22 cellular contexts compared by ENCODE assay signal in genomic region chr1:228983231-228983660, GRCh38.
DNase-seq lines count a peak whose midpoint lies in the region; ATAC-seq, FAIRE-seq and TF ChIP-seq lines count a peak whose summit lies in the region.
"Had no signal": no experiment of that assay in that cellular context is flagged by ENCODE, and none has a peak within 500 bp of the region (broad histone marks: within the 10 kb centered on the region; RNA-seq: fewer than 3 reads in every experiment).

No MANE protein-coding gene starts in this region.

- H3K4me3 Mint-ChIP-seq in endodermal cell: no peak overlapping the region
- H3K4me3 Mint-ChIP-seq: CD4-positive, alpha-beta memory T cell; GM23338; HFFc6 had no signal

- CTCF ChIA-PET in HepG2 (lab: Yijun Ruan, JAX; ENCODE audit: low intra/inter-chr PET ratio, low total read pairs): no interaction called here

- no peak overlapping the region for H3K4me3 ChIP-seq in liver (ENCODE audit: low read depth in 1 of 3, low read length in 3 of 3)
- no peak overlapping the region; a peak in 1 of 6 replicates for H3K4me3 ChIP-seq in HepG2 (replicated peaks in 1 of 3; ENCODE audit: insufficient read depth in 1 of 3, low read depth in 2 of 3, low read length in 3 of 3)
- H3K4me3 ChIP-seq in endodermal cell (ENCODE audit: low read length): no peak overlapping the region
- H3K4me3 ChIP-seq: GM12878, GM23338, HAP-1 had no signal

- in situ Hi-C loops in HepG2 (cut with HindIII; ENCODE audit: extremely low pct_ligation_motif_present, low pct_unique_long_range_greater_than_20kb): no loop called here

- H3K27ac ChIP-seq in liver (ENCODE audit: low read depth in 1 of 2, low read length in 2 of 2): no peak overlapping the region
- H3K27ac ChIP-seq in HepG2 (ENCODE audit: extremely low read length, insufficient read depth, low read length): no peak overlapping the region
- no peak overlapping the region for H3K27ac ChIP-seq in endodermal cell (ENCODE audit: low read depth, low read length)

- POLR2A ChIA-PET in HepG2 (lab: Yijun Ruan, JAX): interaction anchor here (1.3 to 1.6 kb wide), 2 partner anchors 19 to 146 kb away, joined by 3 to 9 read pairs; no protein-coding TSS in a partner anchor

- no peak for ATAC-seq in HepG2
- ATAC-seq: GM12878, GM23338 had no signal

- no peaks in the 10 kb centered on the region for H3K27me3 ChIP-seq in liver (ENCODE audit: control insufficient read depth in 4 of 4, insufficient read depth in 4 of 4, low read length in 3 of 4)
- no peaks in the 10 kb centered on the region for H3K27me3 ChIP-seq in HepG2 (ENCODE audit: control insufficient read depth in 1 of 2, insufficient read depth in 2 of 2, low read length in 2 of 2)
- no peaks in the 10 kb centered on the region for H3K27me3 ChIP-seq in endodermal cell (ENCODE audit: control insufficient read depth, insufficient read depth, low read length, poor library complexity, severe bottlenecking)

- H3K79me2 ChIP-seq in HepG2 (ENCODE audit: insufficient read depth, low read length): no peaks in the 10 kb centered on the region

- H3K9me3 ChIP-seq in liver (ENCODE audit: control insufficient read depth in 4 of 4, low read length in 3 of 4) (no peaks in the 10 kb centered on the region), HepG2 (ENCODE audit: low read length) (no peaks in the 10 kb centered on the region), endodermal cell (ENCODE audit: control insufficient read depth, low read length) (no peaks in the 10 kb centered on the region)
- H3K9me3 ChIP-seq: HAP-1 had no signal

- TF ChIP-seq POLR2A in HepG2 (IDR thresholded peaks at IDR 0.05; ENCODE audit: insufficient read depth in 1 of 2, low read depth in 2 of 2, low read length in 2 of 2): no peak

- TF ChIP-seq RAD21 in liver (IDR thresholded peaks at IDR 0.05) (no peak), HepG2 (CRISPR knock-in tag; IDR thresholded peaks at IDR 0.05) (no peak)

- H3K9me3 Mint-ChIP-seq in endodermal cell: no peaks in the 10 kb centered on the region
- H3K9me3 Mint-ChIP-seq: CD4-positive, alpha-beta memory T cell; GM23338 had no signal

- H3K9ac ChIP-seq in liver (ENCODE audit: low read depth in 1 of 2, low read length in 2 of 2) (no peak overlapping the region), HepG2 (ENCODE audit: insufficient read depth, low read depth, low read length) (no peak overlapping the region), endodermal cell (ENCODE audit: extremely low read depth, low read length, poor library complexity, severe bottlenecking) (no peak overlapping the region)

- no peak for FAIRE-seq in HepG2 (lab: Jason Lieb, UNC)
- FAIRE-seq: G401.6, GM12878 had no signal

- H3K27ac Mint-ChIP-seq in endodermal cell: no peak overlapping the region
- H3K27ac Mint-ChIP-seq: GM23338, HFFc6 had no signal

- no peak overlapping the region for H3K4me2 ChIP-seq in HepG2 (ENCODE audit: low read depth, low read length)
- H3K4me2 ChIP-seq: GM23338 had no signal

- no peaks in the 10 kb centered on the region for H4K20me1 ChIP-seq in HepG2 (ENCODE audit: insufficient read depth, low read length)

- TF ChIP-seq EP300 in HepG2 (IDR thresholded peaks at IDR 0.05; ENCODE audit: low read depth in 2 of 2, low read length in 2 of 2) (no peak), HepG2 (CRISPR knock-in tag; IDR thresholded peaks at IDR 0.05; ENCODE audit: borderline replicate concordance) (no peak)

- no peak for TF ChIP-seq CTCF in liver (IDR thresholded peaks at IDR 0.05; ENCODE audit: low read depth, low read length, missing input control)
- no peak for TF ChIP-seq CTCF in HepG2 (CRISPR knock-in tag; IDR thresholded peaks at IDR 0.05)
- TF ChIP-seq CTCF in endodermal cell (conservative IDR thresholded peaks at IDR 0.05): no peak

- DNase-seq in HepG2 (ENCODE audit: low spot score) (no peak), endodermal cell (peak; percentile 38), posterior vena cava (ENCODE audit: low spot score) (peak; percentile 62), epidermal melanocyte (ENCODE audit: insufficient read length, low spot score) (no peak), NCI-H345 treated with DMSO at 0.1 percent for 48 hours (lab: John Stamatoyannopoulos, UW; ENCODE audit: unreplicated experiment) (no peak)
- DNase-seq in stimulated activated CD4-positive, alpha-beta T cell treated with anti-CD3 and anti-CD28 coated beads, Interleukin-4, amount 100 ng/mL, for 4 hours: no peak
- DNase-seq: CD4-positive, alpha-beta memory T cell; COR-L47; HFFc6; IMR-90; KG1; MM.1S; NCI-H2029; NCI-H446 treated with DMSO at 0.1 percent for 48 hours; NCI-H526; Right ventricle myocardium superior; RPMI8226 had no signal

- H3K4me1 ChIP-seq in liver (ENCODE audit: control insufficient read depth in 4 of 4, insufficient read depth in 4 of 4, low read length in 3 of 4) (peaks cover 7 to 19% (median 13%) of the 10 kb centered on the region in 4 donors), HepG2 (ENCODE audit: insufficient read depth, low read length) (peaks cover 47% of the 10 kb centered on the region), endodermal cell (ENCODE audit: control insufficient read depth, insufficient read depth, low read length) (no peaks in the 10 kb centered on the region)

- intact Hi-C loops in HepG2 (cut with micrococcal nuclease; ENCODE audit: unreplicated experiment) (no loop called here), posterior vena cava (cut with DNase I) (no loop called here)

- no TSS peak for BruUV-seq in HepG2 (replicated peaks; lab: Mats Ljungman, UMichigan)

- H3K4me1 Mint-ChIP-seq in endodermal cell: peaks cover 32% of the 10 kb centered on the region

- H3K36me3 ChIP-seq in liver (ENCODE audit: control insufficient read depth in 4 of 4, insufficient read depth in 3 of 4, low read depth in 1 of 4, low read length in 3 of 4) (no peaks in the 10 kb centered on the region), HepG2 (replicated peaks in 1 of 2; ENCODE audit: control insufficient read depth in 1 of 2, insufficient read depth in 2 of 2, low read length in 2 of 2) (no peaks in the 10 kb centered on the region), endodermal cell (ENCODE audit: control insufficient read depth, insufficient read depth, low read length) (no peaks in the 10 kb centered on the region)
- H3K36me3 ChIP-seq: HAP-1 had no signal

- H3K27me3 Mint-ChIP-seq in endodermal cell (ENCODE audit: insufficient read depth): no peaks in the 10 kb centered on the region
- H3K27me3 Mint-ChIP-seq: CD4-positive, alpha-beta memory T cell had no signal

- WGBS in liver: 90% methylated on average over 6 of the region's 6 CpGs
- WGBS in HepG2 (ENCODE audit: low lambda C conversion rate): 68% methylated on average over 3 of the region's 6 CpGs
- WGBS in endodermal cell (ENCODE audit: insufficient coverage in 1 of 2, insufficient read length in 1 of 2), 2 experiments: 92 to 95% methylated on average over 3 to 6 of the region's 6 CpGs

- no peak overlapping the region for H2AFZ ChIP-seq in HepG2 (ENCODE audit: low read length)
- H2AFZ ChIP-seq: GM23338 had no signal

- H3K36me3 Mint-ChIP-seq in endodermal cell (ENCODE audit: low read depth): no peaks in the 10 kb centered on the region
- H3K36me3 Mint-ChIP-seq: CD4-positive, alpha-beta memory T cell had no signal

TF ChIP-seq in liver, 16 proteins besides CTCF, POLR2A, EP300 and RAD21:
- TF ChIP-seq NR2F2 (IDR thresholded peaks at IDR 0.05) (peak; percentile 69), ATF3 (IDR thresholded peaks at IDR 0.05) (no peak)
TF ChIP-seq in liver: peak in this region for 1.

TF ChIP-seq in HepG2, 621 proteins besides CTCF, POLR2A, EP300 and RAD21 (continues in another document):
- TF ChIP-seq ZNF225 (CRISPR knock-in tag; IDR thresholded peaks at IDR 0.05): no peak
- no peak for TF ChIP-seq MBD4 (IDR thresholded peaks at IDR 0.05; ENCODE audit: borderline replicate concordance, low read length)
- no peak for TF ChIP-seq MXI1 (IDR thresholded peaks at IDR 0.05; ENCODE audit: borderline replicate concordance, low read depth, low read length)
- no peak for TF ChIP-seq ELF3 (CRISPR knock-in tag; IDR thresholded peaks at IDR 0.05)
- TF ChIP-seq ZNF780A (CRISPR knock-in tag; IDR thresholded peaks at IDR 0.05): no peak
- no peak for TF ChIP-seq TFDP2 (CRISPR knock-in tag; IDR thresholded peaks at IDR 0.05)
- TF ChIP-seq HDAC6 (IDR thresholded peaks at IDR 0.05; ENCODE audit: low read depth, low read length): no peak
- no peak for TF ChIP-seq POLR2G (IDR thresholded peaks at IDR 0.05; ENCODE audit: low read depth, low read length)
- TF ChIP-seq ATF5 (CRISPR knock-in tag; IDR thresholded peaks at IDR 0.05; ENCODE audit: low read depth): no peak
- no peak for TF ChIP-seq FUBP1 (CRISPR knock-in tag; IDR thresholded peaks at IDR 0.05; ENCODE audit: borderline replicate concordance)
- no peak for TF ChIP-seq ZNF557 (CRISPR knock-in tag; IDR thresholded peaks at IDR 0.05)

Comparison
In these comparisons a context has a peak if more than half of its experiments do, and no peak if none do; other contexts are left out.
1. DNase-seq: peak in endodermal cell (single experiment) and posterior vena cava (single experiment); none in HepG2 (single experiment), stimulated activated CD4-positive, alpha-beta T cell treated with anti-CD3 and anti-CD28 coated beads, Interleukin-4, amount 100 ng/mL, for 4 hours (0 of 2), epidermal melanocyte (single experiment) and NCI-H345 treated with DMSO at 0.1 percent for 48 hours (single experiment).